Comparison of ENCODE assay signal across 8 cellular contexts in the genomic region with DNA sequence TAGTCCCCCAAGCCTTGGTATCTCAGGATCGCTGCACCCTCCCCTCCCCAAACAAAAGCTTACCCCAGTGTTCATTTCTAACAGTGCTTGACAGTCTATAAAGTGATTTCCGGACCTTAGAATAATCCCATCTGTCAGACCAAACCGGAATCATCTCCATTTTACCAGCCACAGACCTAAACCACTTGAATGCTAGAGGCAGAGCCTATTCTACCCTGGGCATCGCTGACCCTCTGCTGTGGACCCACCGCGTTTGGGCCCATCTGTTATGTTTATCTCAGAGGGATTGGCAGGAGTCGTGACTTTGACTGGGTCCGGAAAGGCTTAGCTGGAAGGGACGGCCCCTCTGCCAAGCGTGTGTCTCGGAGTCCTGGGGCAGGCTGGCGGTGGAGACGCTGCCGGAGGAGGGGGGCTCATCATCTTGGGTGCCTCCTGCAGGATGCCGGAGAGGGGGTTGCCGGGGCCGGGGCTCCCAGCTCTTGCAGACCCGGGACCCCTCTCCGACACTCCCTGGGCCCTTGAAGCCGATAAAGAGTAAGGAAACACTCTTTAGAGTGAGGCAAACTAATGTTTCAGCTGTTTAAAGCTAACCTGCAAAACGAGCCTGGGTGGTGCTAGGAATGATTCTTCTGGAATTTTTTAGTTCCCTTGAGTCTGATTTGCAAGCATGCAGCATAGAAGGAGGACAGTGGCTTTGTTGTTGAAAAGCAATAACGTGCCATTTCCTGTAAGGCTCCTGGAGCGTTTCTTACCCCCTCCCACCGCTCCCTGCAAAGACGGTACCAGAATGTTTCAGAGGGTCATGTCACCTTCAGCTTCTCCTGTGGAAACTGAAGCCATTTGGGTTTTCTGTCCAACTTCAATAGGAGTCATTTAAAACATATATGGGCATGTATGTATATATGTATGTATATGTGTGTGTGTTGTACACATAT. TPM values are rescaled to one million over a fixed set of nuclear protein-coding genes. Genes with fewer than 3 reads are reported as not detected.
DNase-seq lines count a peak whose midpoint lies in the region; ATAC-seq and TF ChIP-seq lines count a peak whose summit lies in the region.

No MANE protein-coding gene starts in this region.

- TF ChIP-seq EP300 in stomach (IDR thresholded peaks at IDR 0.05), result no peak

- H3K4me3 ChIP-seq in Peyer's patch (peak overlapping the region; percentile 82 to 95 (median 92)), breast epithelium (peak overlapping the region; percentile 73 to 90 (median 87)), lower lobe of right lung (peak overlapping the region; percentile 76), stomach (peak overlapping the region; percentile 76 to 94 (median 82))

- H3K9me3 ChIP-seq in Peyer's patch (no peaks in the 10 kb centered on the region), breast epithelium (no peaks in the 10 kb centered on the region), lower lobe of right lung (no peaks in the 10 kb centered on the region), stomach (no peaks in the 10 kb centered on the region)

- 1 to 4% (median 2%) methylated on average over 21 to 25 of the region's 25 CpGs for WGBS in stomach, 5 donors

- H3K27me3 ChIP-seq in Peyer's patch (no peaks in the 10 kb centered on the region), breast epithelium (no peaks in the 10 kb centered on the region), lower lobe of right lung (ENCODE audit: low read depth) (no peaks in the 10 kb centered on the region), stomach (no peaks in the 10 kb centered on the region)

- H3K4me1 ChIP-seq in Peyer's patch (peaks cover 3 to 22% (median 4%) of the 10 kb centered on the region in 4 donors), breast epithelium (peaks cover 0 to 9% of the 10 kb centered on the region in 2 donors), lower lobe of right lung (peaks cover 43% of the 10 kb centered on the region), stomach (peaks cover 22 to 76% (median 52%) of the 10 kb centered on the region in 4 donors)

- H3K36me3 ChIP-seq in Peyer's patch (no peaks in the 10 kb centered on the region), breast epithelium (no peaks in the 10 kb centered on the region), lower lobe of right lung (no peaks in the 10 kb centered on the region), stomach (peaks cover 0 to 1% (median 0%) of the 10 kb centered on the region in 4 donors)

- intact Hi-C loops in breast epithelium (cut with DNase I; ENCODE audit: low total_unique reads) (loop anchor here (1.0 kb wide), 1 partner anchor 72 kb away; no protein-coding TSS in a partner anchor), lower lobe of right lung (cut with DNase I) (no loop called here), stomach (cut with DNase I; ENCODE audit: low total_unique reads) (no loop called here)

- peak in 2 of 3 donors; percentile 33 to 57 for DNase-seq in Peyer's patch
- DNase-seq in breast epithelium (ENCODE audit: low spot score in 2 of 2), result no peak
- DNase-seq in lower lobe of right lung, result no peak
- no peak for DNase-seq in stomach
- DNase-seq in Ammon's horn (ENCODE audit: low spot score), result no peak

- H3K27ac ChIP-seq in Peyer's patch (peak overlapping the region in 3 of 4 donors; percentile 83 to 90 (median 89)), breast epithelium (peak overlapping the region; percentile 36 to 40), lower lobe of right lung (peak overlapping the region; percentile 58), stomach (peak overlapping the region; percentile 2 to 88 (median 79))

- TF ChIP-seq POLR2A in GM15510 (IDR thresholded peaks at IDR 0.05; ENCODE audit: borderline replicate concordance, extremely low read depth, insufficient read length) (peak; percentile 21), Peyer's patch (IDR thresholded peaks at IDR 0.05) (no peak), breast epithelium (IDR thresholded peaks at IDR 0.05) (no peak), stomach (IDR thresholded peaks at IDR 0.05) (no peak)

- TF ChIP-seq CTCF in Peyer's patch (IDR thresholded peaks at IDR 0.05) (no peak), breast epithelium (IDR thresholded peaks at IDR 0.05) (no peak), lower lobe of right lung (IDR thresholded peaks at IDR 0.05) (no peak), stomach (IDR thresholded peaks at IDR 0.05) (no peak)

- no peak for ATAC-seq in lower lobe of right lung
- no peak for ATAC-seq in GM18520 (IDR thresholded peaks at IDR 0.05; ENCODE audit: unreplicated experiment)
- no peak for ATAC-seq in HG02840 (IDR thresholded peaks at IDR 0.05; ENCODE audit: low FRiP score, unreplicated experiment)

RNA-seq across cellular contexts. Expression of gene SLC25A42, which starts 1.3 kb away (rescaled TPM):
- total RNA-seq in Peyer's patch, result 10 to 100 TPM; 11.2 to 24.8 (median 13.2) TPM
- total RNA-seq in breast epithelium, result 10 to 100 TPM in 1 of 3 donors, 1 to 10 TPM in 2; 6.4 to 12.8 (median 9.8) TPM
- total RNA-seq in lower lobe of right lung, result 16.3 TPM
- 10 to 100 TPM in 1 of 5 donors, 1 to 10 TPM in 4; 5.1 to 54.8 (median 6.7) TPM for total RNA-seq in stomach
- 1 to 10 TPM; 3.7 to 7.3 (median 6.7) TPM for polyA plus RNA-seq in stomach

RNA-seq across cellular contexts. Expression of gene ARMC6, which starts 31.7 kb away (rescaled TPM):
- total RNA-seq in Peyer's patch (10 to 100 TPM; 18.2 to 26.3 (median 24.5) TPM), breast epithelium (10 to 100 TPM; 20.3 to 29.5 (median 27.7) TPM), lower lobe of right lung (20.2 TPM), stomach (10 to 100 TPM in 4 of 5 donors, 1 to 10 TPM in 1; 7.0 to 63.8 (median 32.2) TPM)
- polyA plus RNA-seq in stomach, result 10 to 100 TPM; 17.4 to 22.8 (median 19.4) TPM

RNA-seq across cellular contexts. Expression of gene SUGP2, which starts 31.8 kb away (rescaled TPM):
- 100 to 1,000 TPM in 1 of 4 donors, 10 to 100 TPM in 3; 32.9 to 157 (median 75.8) TPM for total RNA-seq in Peyer's patch
- 10 to 100 TPM; 27.8 to 58.1 (median 56.0) TPM for total RNA-seq in breast epithelium
- total RNA-seq in lower lobe of right lung, result 72.6 TPM
- total RNA-seq in stomach, result 100 to 1,000 TPM in 1 of 5 donors, 10 to 100 TPM in 4; 51.7 to 104 (median 62.4) TPM
- 10 to 100 TPM; 21.5 to 40.0 (median 28.1) TPM for polyA plus RNA-seq in stomach

Comparison
In these comparisons a context has a peak if more than half of its experiments do, and no peak if none do; other contexts are left out.
1. DNase-seq: peak in Peyer's patch (2 of 3); none in breast epithelium (0 of 2), lower lobe of right lung (single experiment), stomach (single experiment) and Ammon's horn (single experiment).
2. H3K27ac ChIP-seq: peak in every context shown above with its lines; median percentile 89 in Peyer's patch; 79 in stomach; 58 in lower lobe of right lung; 38 in breast epithelium.
3. Peak in every context shown above with its lines, with median percentiles within 50 percentile points of each other: H3K4me3 ChIP-seq.